8 cellular contexts compared by ENCODE assay signal in the genomic region with DNA sequence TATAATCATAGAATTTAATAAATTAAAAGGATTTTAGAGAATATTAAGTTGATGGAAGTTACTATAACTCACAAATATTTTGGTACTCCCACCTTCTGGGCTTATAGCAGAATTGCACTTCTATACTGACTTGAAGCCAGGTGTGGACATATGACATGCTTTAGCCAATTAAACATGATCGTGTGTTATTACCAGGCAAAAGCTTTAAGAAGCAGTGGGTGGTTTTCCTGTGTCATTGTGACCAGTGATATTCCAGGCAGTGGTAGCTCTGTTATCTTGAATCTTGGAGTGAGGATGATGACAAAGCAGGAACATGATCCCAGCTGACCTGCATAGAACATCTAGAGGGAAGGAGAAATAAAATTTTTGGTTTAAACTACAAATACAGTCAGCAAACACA.
DNase-seq lines count a peak whose midpoint lies in the region; ATAC-seq and TF ChIP-seq lines count a peak whose summit lies in the region.

No MANE protein-coding gene starts in this region.

- CTCF ChIA-PET in activated CD8-positive, alpha-beta memory T cell treated with anti-CD3 and anti-CD28 coated beads, Interleukin-2, amount 10 ng/mL, durations not matched to agents 7 days and 5 days (lab: Charles Lee), result no interaction called here

- TF ChIP-seq POLR2A in erythroblast (IDR thresholded peaks at IDR 0.05; ENCODE audit: low read length), result no peak

- H3K9me3 Mint-ChIP-seq in stimulated activated naive CD8-positive, alpha-beta T cell treated with anti-CD3 and anti-CD28 coated beads, Interleukin-15, amount 100 ng/mL, for 72 hours, result no peaks in the 10 kb centered on the region
- H3K9me3 Mint-ChIP-seq in activated CD8-positive, alpha-beta memory T cell treated with anti-CD3 and anti-CD28 coated beads, Interleukin-2, amount 10 ng/mL, durations not matched to agents 7 days and 5 days (ENCODE audit: low read depth), result no peaks in the 10 kb centered on the region

- H3K4me1 Mint-ChIP-seq in stimulated activated naive CD8-positive, alpha-beta T cell treated with anti-CD3 and anti-CD28 coated beads, Interleukin-15, amount 100 ng/mL, for 72 hours, result no peaks in the 10 kb centered on the region
- H3K4me1 Mint-ChIP-seq in activated CD8-positive, alpha-beta memory T cell treated with anti-CD3 and anti-CD28 coated beads, Interleukin-2, amount 10 ng/mL, durations not matched to agents 7 days and 5 days, result no peaks in the 10 kb centered on the region

- no peak overlapping the region for H3K27ac Mint-ChIP-seq in stimulated activated naive CD8-positive, alpha-beta T cell treated with anti-CD3 and anti-CD28 coated beads, Interleukin-15, amount 100 ng/mL, for 72 hours
- no peak overlapping the region for H3K27ac Mint-ChIP-seq in activated CD8-positive, alpha-beta memory T cell treated with anti-CD3 and anti-CD28 coated beads, Interleukin-2, amount 10 ng/mL, durations not matched to agents 7 days and 5 days

- no peaks in the 10 kb centered on the region for H3K36me3 Mint-ChIP-seq in activated CD8-positive, alpha-beta memory T cell treated with anti-CD3 and anti-CD28 coated beads, Interleukin-2, amount 10 ng/mL, durations not matched to agents 7 days and 5 days

- peaks cover 7% of the 10 kb centered on the region for H3K27me3 Mint-ChIP-seq in stimulated activated naive CD8-positive, alpha-beta T cell treated with anti-CD3 and anti-CD28 coated beads, Interleukin-15, amount 100 ng/mL, for 72 hours
- H3K27me3 Mint-ChIP-seq in activated CD8-positive, alpha-beta memory T cell treated with anti-CD3 and anti-CD28 coated beads, Interleukin-2, amount 10 ng/mL, durations not matched to agents 7 days and 5 days, result peaks cover 17% of the 10 kb centered on the region

- H3K4me3 Mint-ChIP-seq in stimulated activated naive CD8-positive, alpha-beta T cell treated with anti-CD3 and anti-CD28 coated beads, Interleukin-15, amount 100 ng/mL, for 72 hours, result no peak overlapping the region
- H3K4me3 Mint-ChIP-seq in activated CD8-positive, alpha-beta memory T cell treated with anti-CD3 and anti-CD28 coated beads, Interleukin-2, amount 10 ng/mL, durations not matched to agents 7 days and 5 days, result no peak overlapping the region

- peak; percentile 62 for ATAC-seq in stimulated activated naive CD8-positive, alpha-beta T cell treated with anti-CD3 and anti-CD28 coated beads, Interleukin-15, amount 100 ng/mL, for 72 hours
- ATAC-seq in stimulated activated naive CD8-positive, alpha-beta T cell treated with anti-CD3 and anti-CD28 coated beads, Interleukin-15, Interleukin-2, amounts not matched to agents 100 U/mL and 50 U/mL, for 24 hours, result no peak
- no peak for ATAC-seq in GM21529 (IDR thresholded peaks at IDR 0.05; ENCODE audit: unreplicated experiment)
- ATAC-seq in activated CD8-positive, alpha-beta memory T cell treated with anti-CD3 and anti-CD28 coated beads, Interleukin-2, amount 10 ng/mL, durations not matched to agents 7 days and 5 days, result no peak

- no peak for DNase-seq in stimulated activated naive CD8-positive, alpha-beta T cell treated with anti-CD3 and anti-CD28 coated beads, Interleukin-15, amount 100 ng/mL, for 72 hours
- no peak for DNase-seq in stimulated activated naive CD8-positive, alpha-beta T cell treated with anti-CD3 and anti-CD28 coated beads, Interleukin-15, Interleukin-2, amounts not matched to agents 100 U/mL and 50 U/mL, for 24 hours
- peak; percentile 31 for DNase-seq in NCI-H226
- peak; percentile 48 to 56 for DNase-seq in erythroblast (lab: John Stamatoyannopoulos, UW)
- no peak for DNase-seq in stimulated activated CD4-positive, alpha-beta T cell treated with anti-CD3 and anti-CD28 coated beads, Interleukin-1b, Interleukin-23, amount 100 ng/mL, for 48 hours
- no peak for DNase-seq in 8988T
- no peak for DNase-seq in activated CD8-positive, alpha-beta memory T cell treated with anti-CD3 and anti-CD28 coated beads, Interleukin-2, amount 10 ng/mL, durations not matched to agents 7 days and 5 days

Comparison
In these comparisons a context has a peak if more than half of its experiments do, and no peak if none do; other contexts are left out.
1. DNase-seq: peak in NCI-H226 (single experiment) and erythroblast (2 of 2); none in stimulated activated naive CD8-positive, alpha-beta T cell treated with anti-CD3 and anti-CD28 coated beads, Interleukin-15, amount 100 ng/mL, for 72 hours (0 of 2), stimulated activated naive CD8-positive, alpha-beta T cell treated with anti-CD3 and anti-CD28 coated beads, Interleukin-15, Interleukin-2, amounts not matched to agents 100 U/mL and 50 U/mL, for 24 hours (single experiment), stimulated activated CD4-positive, alpha-beta T cell treated with anti-CD3 and anti-CD28 coated beads, Interleukin-1b, Interleukin-23, amount 100 ng/mL, for 48 hours (single experiment), 8988T (single experiment) and activated CD8-positive, alpha-beta memory T cell treated with anti-CD3 and anti-CD28 coated beads, Interleukin-2, amount 10 ng/mL, durations not matched to agents 7 days and 5 days (single experiment).